Comparison of ENCODE assay signal across 8 cellular contexts in the genomic region with DNA sequence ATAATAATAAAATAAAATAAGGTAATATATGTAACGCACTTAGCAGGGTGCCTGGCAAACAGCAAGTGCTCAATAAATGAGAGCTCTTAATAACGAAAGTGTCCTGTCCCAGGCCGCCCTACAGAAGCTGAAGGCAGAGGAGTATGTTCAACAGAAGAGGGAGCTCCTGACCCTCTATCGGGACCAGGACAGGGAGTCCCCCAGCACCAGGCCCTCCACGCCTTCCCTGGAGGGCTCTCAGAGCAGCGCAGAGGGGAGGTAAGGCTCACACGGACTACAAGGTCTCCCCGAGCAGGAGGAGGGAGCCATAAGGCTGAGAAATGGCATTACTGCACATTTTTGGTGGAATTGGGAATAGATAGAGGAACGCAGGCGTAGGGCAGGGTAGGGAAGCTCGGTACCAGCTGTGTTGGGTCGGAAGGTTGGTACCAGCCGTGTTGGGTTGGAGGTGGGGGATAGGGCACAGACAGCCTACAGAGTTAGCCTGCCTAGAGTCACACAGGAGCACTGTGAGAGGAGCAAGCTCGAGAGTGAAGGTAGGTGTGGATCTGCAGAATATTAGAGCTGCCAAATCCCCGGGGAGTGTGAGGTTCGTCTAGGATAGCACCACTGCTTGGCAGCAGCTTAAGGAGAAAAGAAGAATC. TPM values are rescaled to one million over a fixed set of nuclear protein-coding genes. Genes with fewer than 3 reads are reported as not detected.
DNase-seq lines count a peak whose midpoint lies in the region; ATAC-seq and TF ChIP-seq lines count a peak whose summit lies in the region.

No MANE protein-coding gene starts in this region.

- H3K36me3 Mint-ChIP-seq in CD14-positive monocyte: peaks cover 41 to 44% of the 10 kb centered on the region in 2 donors
- peaks cover 2% of the 10 kb centered on the region for H3K36me3 Mint-ChIP-seq in activated naive CD8-positive, alpha-beta T cell

- H3K27me3 Mint-ChIP-seq in CD14-positive monocyte (ENCODE audit: low read depth in 3 of 3): peaks cover 0 to 6% (median 3%) of the 10 kb centered on the region in 3 donors
- H3K27me3 Mint-ChIP-seq in activated naive CD8-positive, alpha-beta T cell: no peaks in the 10 kb centered on the region

- H3K27ac Mint-ChIP-seq in CD14-positive monocyte: peak overlapping the region; percentile 12 to 88 (median 75)
- H3K27ac Mint-ChIP-seq in activated naive CD8-positive, alpha-beta T cell: peak overlapping the region; percentile 84

- H3K9ac ChIP-seq in HUES6 (ENCODE audit: low read length): peak overlapping the region; percentile 36

- ATAC-seq in HG02759 (IDR thresholded peaks at IDR 0.05; ENCODE audit: unreplicated experiment): no peak

- H3K36me3 ChIP-seq in HUES6 (ENCODE audit: control insufficient read depth, insufficient read depth, low read length) (peaks cover 44% of the 10 kb centered on the region), hepatocyte (replicated peaks; ENCODE audit: insufficient read depth, low read depth) (peaks cover 9% of the 10 kb centered on the region), stomach (peaks cover 35 to 51% (median 46%) of the 10 kb centered on the region in 4 donors)

- H3K79me2 ChIP-seq in hepatocyte: peaks cover 10% of the 10 kb centered on the region

- DNase-seq in CD14-positive monocyte (ENCODE audit: low spot score) (no peak), hepatocyte (ENCODE audit: low spot score) (peak; percentile 62), stomach (peak; percentile 46), DMS153 treated with DMSO at 0.1 percent for 48 hours (lab: John Stamatoyannopoulos, UW; ENCODE audit: unreplicated experiment) (no peak)
- no peak for DNase-seq in stimulated activated CD4-positive, alpha-beta T cell treated with anti-CD3 and anti-CD28 coated beads, Interleukin-12 subunit alpha, Interleukin-12 subunit beta, amount 100 ng/mL, for 4 hours

- H3K4me1 ChIP-seq in HUES6 (ENCODE audit: control insufficient read depth, insufficient read depth, low read length) (peaks cover 60% of the 10 kb centered on the region), hepatocyte (ENCODE audit: insufficient read depth) (peaks cover 21% of the 10 kb centered on the region), stomach (peaks cover 55 to 98% (median 88%) of the 10 kb centered on the region in 4 donors)

- WGBS in hepatocyte (ENCODE audit: low lambda C conversion rate, missing lambda C conversion rate): 66% methylated on average over 16 of the region's 16 CpGs
- 45 to 59% (median 48%) methylated on average over 16 of the region's 16 CpGs for WGBS in stomach, 5 donors

- no peak for TF ChIP-seq EP300 in stomach (IDR thresholded peaks at IDR 0.05)

- no peak for TF ChIP-seq POLR2A in stomach (IDR thresholded peaks at IDR 0.05)

- no peak overlapping the region for H3K4me3 Mint-ChIP-seq in CD14-positive monocyte
- H3K4me3 Mint-ChIP-seq in activated naive CD8-positive, alpha-beta T cell: no peak overlapping the region

- H2AFZ ChIP-seq in hepatocyte: no peak overlapping the region

- peaks cover 62% of the 10 kb centered on the region for H3K4me1 Mint-ChIP-seq in CD14-positive monocyte
- H3K4me1 Mint-ChIP-seq in activated naive CD8-positive, alpha-beta T cell (ENCODE audit: low read depth): peaks cover 52% of the 10 kb centered on the region

- no peaks in the 10 kb centered on the region for H3K9me3 Mint-ChIP-seq in CD14-positive monocyte
- no peaks in the 10 kb centered on the region for H3K9me3 Mint-ChIP-seq in activated naive CD8-positive, alpha-beta T cell (ENCODE audit: low read depth)

- TF ChIP-seq CTCF in CD14-positive monocyte (IDR thresholded peaks at IDR 0.05) (peak; percentile 41), hepatocyte (IDR thresholded peaks at IDR 0.05; ENCODE audit: poor library complexity) (peak; percentile 55), stomach (IDR thresholded peaks at IDR 0.05) (peak in 5 of 7 experiments; percentile 43 to 58 (median 44))

- H3K27ac ChIP-seq in HUES6 (ENCODE audit: low read depth, low read length): no peak overlapping the region
- H3K27ac ChIP-seq in hepatocyte: no peak overlapping the region
- peak overlapping the region; percentile 32 to 99 (median 95) for H3K27ac ChIP-seq in stomach

- intact Hi-C loops in CD14-positive monocyte (cut with micrococcal nuclease) (no loop called here), stomach (cut with DNase I; ENCODE audit: low total_unique reads) (loop anchor here (5.0 to 10.0 kb wide), 2 partner anchors 138 to 206 kb away; partner anchors contain the start of gene GAPDH)

- H4K20me1 ChIP-seq in hepatocyte (ENCODE audit: insufficient read depth, poor library complexity, severe bottlenecking): peaks cover 4% of the 10 kb centered on the region

- H3K9me3 ChIP-seq in HUES6 (ENCODE audit: control insufficient read depth, insufficient read depth, low read depth, low read length): no peaks in the 10 kb centered on the region
- no peaks in the 10 kb centered on the region for H3K9me3 ChIP-seq in hepatocyte (ENCODE audit: low read depth)
- H3K9me3 ChIP-seq in stomach: no peaks in the 10 kb centered on the region

- H3K27me3 ChIP-seq in HUES6 (ENCODE audit: control insufficient read depth, insufficient read depth, low read length) (no peaks in the 10 kb centered on the region), hepatocyte (no peaks in the 10 kb centered on the region), stomach (no peaks in the 10 kb centered on the region)

- H3K9me2 ChIP-seq in hepatocyte (replicated peaks; ENCODE audit: insufficient read depth): no peaks in the 10 kb centered on the region

- no peak overlapping the region for H3K4me3 ChIP-seq in HUES6 (ENCODE audit: low read depth, low read length)
- no peak overlapping the region for H3K4me3 ChIP-seq in hepatocyte
- H3K4me3 ChIP-seq in stomach: peak overlapping the region in 1 of 4 donors; percentile 2

- no peak overlapping the region for H3K4me2 ChIP-seq in hepatocyte

RNA-seq across cellular contexts. Expression of gene TNFRSF1A, which starts 15.4 kb away (rescaled TPM):
- polyA plus RNA-seq in CD14-positive monocyte: 100 to 1,000 TPM; 108 to 157 TPM
- total RNA-seq in hepatocyte: 110 and 147 TPM in 2 replicates
- polyA plus RNA-seq in hepatocyte: 168 and 188 TPM in 2 replicates
- total RNA-seq in stomach: 100 to 1,000 TPM in 4 of 5 donors, 10 to 100 TPM in 1; 91.6 to 432 (median 152) TPM
- polyA plus RNA-seq in stomach: 10 to 100 TPM; 35.2 to 64.4 (median 38.5) TPM

RNA-seq across cellular contexts. Expression of gene PLEKHG6, which starts 16.0 kb away (rescaled TPM):
- polyA plus RNA-seq in CD14-positive monocyte: not detected
- 36.3 and 85.7 TPM in 2 replicates for total RNA-seq in hepatocyte
- polyA plus RNA-seq in hepatocyte: 43.6 and 52.2 TPM in 2 replicates
- 100 to 1,000 TPM in 1 of 5 donors, 10 to 100 TPM in 3, 1 to 10 TPM in 1; 6.4 to 101 (median 16.2) TPM for total RNA-seq in stomach
- polyA plus RNA-seq in stomach: 10 to 100 TPM in 2 of 3 donors, 1 to 10 TPM in 1; 5.9 to 32.3 (median 27.0) TPM

RNA-seq across cellular contexts. Expression of gene SCNN1A, which starts 48.9 kb away (rescaled TPM):
- polyA plus RNA-seq in CD14-positive monocyte (under 1 TPM; 0.11 to 0.63 TPM), hepatocyte (28.4 and 30.0 TPM in 2 replicates), stomach (10 to 100 TPM; 16.6 to 98.0 (median 47.5) TPM)
- total RNA-seq in hepatocyte (21.7 and 28.6 TPM in 2 replicates), stomach (100 to 1,000 TPM in 4 of 5 donors, 10 to 100 TPM in 1; 63.3 to 486 (median 277) TPM)

RNA-seq across cellular contexts. Expression of gene LTBR, which starts 57.5 kb away (rescaled TPM):
- polyA plus RNA-seq in CD14-positive monocyte (10 to 100 TPM; 56.4 to 60.6 TPM), hepatocyte (75.2 and 79.8 TPM in 2 replicates), stomach (10 to 100 TPM; 47.3 to 76.3 (median 48.3) TPM)
- total RNA-seq in hepatocyte (35.4 and 42.4 TPM in 2 replicates), stomach (100 to 1,000 TPM in 3 of 5 donors, 10 to 100 TPM in 2; 27.5 to 471 (median 126) TPM)

Comparison
In these comparisons a context has a peak if more than half of its experiments do, and no peak if none do; other contexts are left out.
1. DNase-seq: peak in hepatocyte (single experiment) and stomach (single experiment); none in CD14-positive monocyte (single experiment), stimulated activated CD4-positive, alpha-beta T cell treated with anti-CD3 and anti-CD28 coated beads, Interleukin-12 subunit alpha, Interleukin-12 subunit beta, amount 100 ng/mL, for 4 hours (single experiment) and DMS153 treated with DMSO at 0.1 percent for 48 hours (single experiment).
2. H3K27ac ChIP-seq: peak in stomach (5 of 5); none in HUES6 (single experiment) and hepatocyte (single experiment).
3. RNA of gene PLEKHG6, which starts 16.0 kb away (polyA plus RNA-seq): 43.6 to 52.2 TPM in hepatocyte and 5.9 to 32.3 TPM in stomach; not detected in CD14-positive monocyte; every median in the first group is over 4 times any median in the second.
4. RNA of gene SCNN1A, which starts 48.9 kb away (polyA plus RNA-seq): 16.6 to 98.0 TPM in stomach and 28.4 to 30.0 TPM in hepatocyte; 0.11 to 0.63 TPM in CD14-positive monocyte; every median in the first group is over 10 times any median in the second.
5. Peak in every context shown above with its lines, with median percentiles within 50 percentile points of each other: CTCF ChIP-seq.